In genomic region chr17:50634915-50635719, GRCh38 we compare ENCODE assay signal across 8 cellular contexts. TPM values are rescaled to one million over a fixed set of nuclear protein-coding genes. Genes with fewer than 3 reads are reported as not detected.
DNase-seq lines count a peak whose midpoint lies in the region; ATAC-seq and TF ChIP-seq lines count a peak whose summit lies in the region.

No MANE protein-coding gene starts in this region.

- BruUV-seq in Panc1 (replicated peaks; lab: Mats Ljungman, UMichigan) = no TSS peak

- CTCF ChIA-PET in Panc1 (lab: Charles Lee) = no interaction called here

- no peaks in the 10 kb centered on the region for H3K36me3 ChIP-seq in BE2C
- no peaks in the 10 kb centered on the region; the same call in 1 of the 2 replicates for H3K36me3 ChIP-seq in Panc1 (ENCODE audit: control insufficient read depth, insufficient read depth, low read length)
- no peaks in the 10 kb centered on the region for H3K36me3 ChIP-seq in ovary

- no peak for TF ChIP-seq POLR2A in ovary (IDR thresholded peaks at IDR 0.05)

- in situ Hi-C loops in Panc1 (cut with HindIII; ENCODE audit: low pct_unique_long_range_greater_than_20kb, low sequenced_read_pairs) = no loop called here

- intact Hi-C loops in Panc1 (cut with micrococcal nuclease; ENCODE audit: unreplicated experiment) (loop anchor here (5.0 kb wide), 1 partner anchor 153 kb away; no protein-coding TSS in a partner anchor), ovary (cut with DNase I) (loop anchor here in 2 of 4 donors (5.0 to 10.0 kb wide), 3 partner anchors 47 to 153 kb away; no protein-coding TSS in a partner anchor)

- DNase-seq in BE2C = no peak
- DNase-seq in Panc1 (ENCODE audit: low read depth, low spot score) = no peak
- DNase-seq in fibroblast of mammary gland (ENCODE audit: low read depth) = no peak
- no peak for DNase-seq in ovary
- DNase-seq in dedifferentiated amniotic fluid mesenchymal stem cell (ENCODE audit: extremely low spot score) = no peak
- no peak for DNase-seq in HUDEP-2 (lab: John Stamatoyannopoulos, UW; ENCODE audit: unreplicated experiment in 76 of 76)
- no peak for DNase-seq in activated T-cell treated with anti-CD3 and anti-CD28 coated beads, Interleukin-2, amount 50 U/mL, for 1 hour

- 7 to 15% (median 8%) methylated on average over 33 to 52 of the region's 52 CpGs for WGBS in ovary, 3 donors

- peak overlapping the region; percentile 100 for H3K27ac ChIP-seq in Panc1 (ENCODE audit: low read length)
- H3K27ac ChIP-seq in ovary = no peak overlapping the region

- no peak for TF ChIP-seq EP300 in ovary (IDR thresholded peaks at IDR 0.05)

- ATAC-seq in Panc1 (0 out of 2 replicates have a peak, but pooled peaks have one; percentile 3), HG03354 (IDR thresholded peaks at IDR 0.05; ENCODE audit: poor library complexity, severe bottlenecking, unreplicated experiment) (no peak)

- TF ChIP-seq CTCF in BE2C (IDR thresholded peaks at IDR 0.05; ENCODE audit: low read depth, low read length) (no peak), Panc1 (IDR thresholded peaks at IDR 0.05) (no peak), fibroblast of mammary gland (conservative IDR thresholded peaks at IDR 0.05; ENCODE audit: control insufficient read depth, insufficient read depth, low read depth, low read length) (no peak), ovary (IDR thresholded peaks at IDR 0.05) (no peak)

- peaks cover 27% of the 10 kb centered on the region for H3K4me1 ChIP-seq in BE2C
- H3K4me1 ChIP-seq in Panc1 (ENCODE audit: control insufficient read depth, insufficient read depth, low read length) = peaks cover 90% of the 10 kb centered on the region
- H3K4me1 ChIP-seq in ovary (ENCODE audit: insufficient read depth) = peaks cover 13% of the 10 kb centered on the region

- H3K9me3 ChIP-seq in BE2C = no peaks in the 10 kb centered on the region
- H3K9me3 ChIP-seq in Panc1 (ENCODE audit: control insufficient read depth, insufficient read depth, low read depth, low read length) = no peaks in the 10 kb centered on the region
- no peaks in the 10 kb centered on the region for H3K9me3 ChIP-seq in ovary

- H3K4me3 ChIP-seq in BE2C (ENCODE audit: low read depth, low read length) = peak overlapping the region; percentile 46
- H3K4me3 ChIP-seq in Panc1 (ENCODE audit: low read depth in 2 of 2, low read length in 2 of 2) = peak overlapping the region; percentile 66 to 78
- H3K4me3 ChIP-seq in fibroblast of mammary gland (ENCODE audit: control insufficient read depth, low read depth, low read length) = peak overlapping the region; percentile 60
- H3K4me3 ChIP-seq in ovary = peak overlapping the region; percentile 38

- POLR2A ChIA-PET in Panc1 (lab: Charles Lee) = no interaction called here

- H3K27me3 ChIP-seq in BE2C (peaks cover 14% of the 10 kb centered on the region), Panc1 (ENCODE audit: control insufficient read depth, insufficient read depth, low read length) (no peaks in the 10 kb centered on the region), ovary (no peaks in the 10 kb centered on the region)

RNA-seq across cellular contexts. Expression of gene ABCC3, which starts 0.4 kb away (rescaled TPM):
- 2.9 TPM for polyA plus RNA-seq in BE2C (2012; ENCODE audit: insufficient read depth, insufficient read length, low read depth)
- 128 TPM for total RNA-seq in Panc1 (2021; ENCODE audit: unreplicated experiment)
- polyA plus RNA-seq in Panc1 (2012; ENCODE audit: insufficient read length) = 188 TPM
- total RNA-seq in ovary = 10 to 100 TPM in 1 of 7 donors, 1 to 10 TPM in 6; 1.4 to 11.4 (median 5.2) TPM
- polyA plus RNA-seq in ovary = 10 to 100 TPM in 1 of 2 donors, 1 to 10 TPM in 1; 2.5 to 14.2 TPM

Comparison
In these comparisons a context has a peak if more than half of its experiments do, and no peak if none do; other contexts are left out.
1. RNA of gene ABCC3, which starts 0.4 kb away (total RNA-seq): 128 TPM in Panc1 (single experiment); 1.4 to 11.4 TPM in ovary; every median in the first group is over 10 times any median in the second.
2. Peak in every context shown above with its lines, with median percentiles within 50 percentile points of each other: H3K4me3 ChIP-seq.